18 cellular contexts compared by ENCODE assay signal in the genomic region with DNA sequence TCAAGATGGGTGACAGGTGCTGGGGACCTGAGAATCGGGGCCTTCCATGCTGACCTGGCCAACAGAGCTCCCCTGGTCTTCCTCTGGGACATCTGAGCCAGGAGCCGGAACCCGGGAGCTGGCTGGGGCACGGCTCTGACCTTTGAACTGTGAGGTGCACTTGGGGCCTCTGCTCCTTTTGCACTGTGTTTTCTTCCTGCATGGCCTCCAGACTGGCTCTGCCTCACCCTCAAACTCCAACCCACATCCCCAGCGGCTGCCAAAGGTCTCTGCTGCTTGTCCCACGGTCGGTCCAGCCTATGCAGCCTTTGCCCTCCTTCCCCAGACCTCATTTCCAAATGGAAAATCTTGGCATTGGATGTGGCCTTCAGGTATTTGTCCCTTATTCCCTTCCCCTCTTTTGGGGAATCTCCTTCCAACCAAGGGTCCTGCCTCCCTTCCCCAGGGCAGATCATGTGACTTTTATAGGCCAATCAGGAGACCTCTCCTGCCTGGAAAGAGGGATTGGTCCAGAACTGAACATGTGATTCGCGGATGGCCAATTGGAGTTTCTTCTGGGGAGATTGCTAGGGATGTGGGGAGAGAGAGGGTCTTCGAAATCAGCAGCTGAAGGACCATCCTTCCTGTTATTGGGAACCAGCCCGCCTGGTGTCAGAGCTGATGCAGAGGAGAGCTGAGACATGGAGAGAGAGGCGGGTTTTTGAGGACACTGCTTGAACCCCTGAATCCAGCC.
"Had no signal": no experiment of that assay in that cellular context is flagged by ENCODE, and none has a peak within 500 bp of the region (broad histone marks: within the 10 kb centered on the region; RNA-seq: fewer than 3 reads in every experiment).

No MANE protein-coding gene starts in this region.

- H3K27me3 ChIP-seq: brain microvascular endothelial cell, esophagus squamous epithelium, left lung, SJCRH30 had no signal

- H3K4me3 ChIP-seq: dorsolateral prefrontal cortex, esophagus squamous epithelium, heart left ventricle, left lung, SJCRH30, skin epidermis, tibial artery had no signal

- ATAC-seq: activated CD4-positive, alpha-beta T cell treated with anti-CD3 and anti-CD28 coated beads for 36 hours; heart left ventricle; left lung had no signal

- DNase-seq: activated CD4-positive, alpha-beta T cell treated with anti-CD3 and anti-CD28 coated beads for 36 hours; activated gamma-delta T cell; activated T-cell treated with anti-CD3 and anti-CD28 coated beads, Interleukin-2, amount 50 U/mL, for 1 hour; brain microvascular endothelial cell; cerebellar nuclear complex; dorsolateral prefrontal cortex; esophagus squamous epithelium; foreskin fibroblast; heart left ventricle; left lung; mesendoderm; retina; SJCRH30; T1000; tibial artery had no signal

- H3K9me3 ChIP-seq: esophagus squamous epithelium, left lung, SJCRH30 had no signal

- H3K27ac Mint-ChIP-seq: activated CD4-positive, alpha-beta T cell treated with anti-CD3 and anti-CD28 coated beads for 36 hours; activated naive CD8-positive, alpha-beta T cell had no signal

- H3K4me1 Mint-ChIP-seq: activated CD4-positive, alpha-beta T cell treated with anti-CD3 and anti-CD28 coated beads for 36 hours had no signal

- H3K4me1 ChIP-seq: esophagus squamous epithelium, heart left ventricle, left lung, tibial artery had no signal

- H3K4me3 Mint-ChIP-seq: activated CD4-positive, alpha-beta T cell treated with anti-CD3 and anti-CD28 coated beads for 36 hours; activated naive CD8-positive, alpha-beta T cell had no signal

- H3K36me3 ChIP-seq: brain microvascular endothelial cell, esophagus squamous epithelium, heart left ventricle, left lung, SJCRH30, tibial artery had no signal

- H3K27ac ChIP-seq: brain microvascular endothelial cell, esophagus squamous epithelium, heart left ventricle, left lung, SJCRH30, skin epidermis, tibial artery, VCaP had no signal
